ENCODE assay signal across 2 cellular contexts in the genomic region with DNA sequence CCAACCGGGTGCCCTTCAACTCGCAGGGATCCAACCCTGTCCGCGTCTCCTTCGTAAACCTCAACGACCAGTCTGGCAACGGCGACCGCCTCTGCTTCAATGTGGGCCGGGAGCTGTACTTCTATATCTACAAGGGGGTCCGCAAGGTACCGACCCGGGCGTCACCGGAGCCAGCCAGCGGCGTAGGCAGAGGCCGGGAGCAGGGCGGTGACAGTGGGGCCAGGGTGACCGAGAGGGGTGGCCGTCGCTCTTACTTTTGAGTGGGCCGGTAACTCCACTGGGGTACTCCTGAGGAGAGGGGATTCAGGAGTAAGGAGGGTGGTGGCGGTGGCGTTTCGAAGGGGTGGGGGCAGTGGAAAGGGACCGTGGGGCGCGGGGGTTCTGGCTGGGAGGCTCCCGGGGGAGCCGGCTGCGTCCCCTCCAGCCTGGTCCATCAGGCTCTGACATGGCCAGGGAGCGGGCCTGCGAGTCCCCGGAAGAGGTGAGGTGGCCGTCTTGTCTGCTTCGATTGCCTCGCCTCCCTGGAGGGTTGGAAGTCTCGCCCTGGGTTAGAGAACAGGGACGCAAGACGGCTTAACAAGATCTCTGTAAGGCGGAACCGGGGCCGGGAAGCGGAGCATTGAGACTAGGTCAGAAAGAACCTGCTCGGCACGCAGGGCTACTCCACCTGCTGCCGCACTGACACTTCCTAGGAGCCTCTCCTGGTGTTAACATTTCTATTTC.
A peak's percentile ranks its signal among the peaks of the same experiment; 100 is the strongest.
TF ChIP-seq lines count a peak whose summit lies in the region.

No MANE protein-coding gene starts in this region.

TF ChIP-seq in WTC11, 78 proteins besides CTCF, POLR2A, EP300 and RAD21 (continued from another document):
- TF ChIP-seq ZNF263 (CRISPR knock-in tag; IDR thresholded peaks at IDR 0.05; ENCODE audit: low read depth) (0 out of 2 replicates have a peak, but pooled peaks have one; percentile 2), RELA (CRISPR knock-in tag; IDR thresholded peaks at IDR 0.05; ENCODE audit: borderline replicate concordance) (0 out of 2 replicates have a peak, but pooled peaks have one; percentile 49)
- TF ChIP-seq, protein P1, sequence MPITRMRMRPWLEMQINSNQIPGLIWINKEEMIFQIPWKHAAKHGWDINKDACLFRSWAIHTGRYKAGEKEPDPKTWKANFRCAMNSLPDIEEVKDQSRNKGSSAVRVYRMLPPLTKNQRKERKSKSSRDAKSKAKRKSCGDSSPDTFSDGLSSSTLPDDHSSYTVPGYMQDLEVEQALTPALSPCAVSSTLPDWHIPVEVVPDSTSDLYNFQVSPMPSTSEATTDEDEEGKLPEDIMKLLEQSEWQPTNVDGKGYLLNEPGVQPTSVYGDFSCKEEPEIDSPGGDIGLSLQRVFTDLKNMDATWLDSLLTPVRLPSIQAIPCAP (CRISPR knock-in tag; IDR thresholded peaks at IDR 0.05) = 0 out of 2 replicates have a peak, but pooled peaks have one; percentile 21
TF ChIP-seq in WTC11: peak in this region for 3.

TF ChIP-seq in liver, 16 proteins besides CTCF, POLR2A, EP300 and RAD21:
- no peak for TF ChIP-seq REST (IDR thresholded peaks at IDR 0.05)
- TF ChIP-seq JUND (IDR thresholded peaks at IDR 0.05) = no peak
- TF ChIP-seq FOXA2 (IDR thresholded peaks at IDR 0.05) = no peak
- TF ChIP-seq, protein P2, sequence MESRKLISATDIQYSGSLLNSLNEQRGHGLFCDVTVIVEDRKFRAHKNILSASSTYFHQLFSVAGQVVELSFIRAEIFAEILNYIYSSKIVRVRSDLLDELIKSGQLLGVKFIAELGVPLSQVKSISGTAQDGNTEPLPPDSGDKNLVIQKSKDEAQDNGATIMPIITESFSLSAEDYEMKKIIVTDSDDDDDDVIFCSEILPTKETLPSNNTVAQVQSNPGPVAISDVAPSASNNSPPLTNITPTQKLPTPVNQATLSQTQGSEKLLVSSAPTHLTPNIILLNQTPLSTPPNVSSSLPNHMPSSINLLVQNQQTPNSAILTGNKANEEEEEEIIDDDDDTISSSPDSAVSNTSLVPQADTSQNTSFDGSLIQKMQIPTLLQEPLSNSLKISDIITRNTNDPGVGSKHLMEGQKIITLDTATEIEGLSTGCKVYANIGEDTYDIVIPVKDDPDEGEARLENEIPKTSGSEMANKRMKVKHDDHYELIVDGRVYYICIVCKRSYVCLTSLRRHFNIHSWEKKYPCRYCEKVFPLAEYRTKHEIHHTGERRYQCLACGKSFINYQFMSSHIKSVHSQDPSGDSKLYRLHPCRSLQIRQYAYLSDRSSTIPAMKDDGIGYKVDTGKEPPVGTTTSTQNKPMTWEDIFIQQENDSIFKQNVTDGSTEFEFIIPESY (IDR thresholded peaks at IDR 0.05) = no peak
- TF ChIP-seq SP1 (IDR thresholded peaks at IDR 0.05) = no peak
- TF ChIP-seq YY1 (IDR thresholded peaks at IDR 0.05) = no peak
- TF ChIP-seq GABPA (IDR thresholded peaks at IDR 0.05 in 1 of 2, conservative IDR thresholded peaks at IDR 0.05 in 1 of 2) = no peak
